ENCODE assay signal across 1 cellular context in the genomic region with DNA sequence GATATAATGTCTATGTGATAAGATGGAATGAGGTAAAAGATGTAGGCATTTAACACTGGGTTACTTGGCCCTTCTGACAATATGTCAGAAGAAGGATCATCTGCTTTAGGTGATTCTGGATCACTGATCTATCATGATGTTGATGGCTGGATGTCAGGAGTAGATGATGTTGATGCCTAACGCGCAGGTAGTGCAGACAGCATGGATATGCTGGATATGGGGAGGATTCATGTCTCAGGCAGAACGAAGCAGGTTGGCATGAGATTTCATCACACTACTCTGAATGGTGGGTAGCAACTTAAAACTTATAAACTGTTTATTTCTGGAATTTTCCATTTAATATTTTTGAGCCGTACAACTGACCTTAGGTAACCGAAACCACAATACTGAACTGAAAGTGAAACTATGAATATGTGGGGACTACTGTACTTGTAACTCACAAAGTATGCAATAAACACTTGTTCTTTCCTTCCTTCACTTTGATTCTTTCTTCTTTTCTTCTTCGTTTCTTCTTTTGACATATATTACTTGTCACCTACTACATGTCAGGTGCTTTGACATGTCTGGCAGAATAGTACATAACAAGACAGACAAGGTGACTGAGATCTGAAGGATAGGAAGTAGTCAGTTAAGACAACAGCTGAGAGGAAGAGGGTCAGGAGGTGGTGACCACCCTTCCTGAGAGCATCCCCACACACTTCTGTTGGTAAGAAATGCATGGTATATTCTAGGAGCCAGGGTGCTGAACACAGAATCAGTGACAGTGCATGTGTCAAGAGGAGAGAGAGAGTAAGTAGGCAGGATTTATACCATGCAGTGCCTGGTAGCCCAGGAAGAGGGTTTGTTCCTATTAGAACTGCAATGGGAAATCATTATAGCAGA.
TF ChIP-seq lines count a peak whose summit lies in the region.

No MANE protein-coding gene starts in this region.

TF ChIP-seq in SK-N-SH, 30 proteins besides CTCF, POLR2A, EP300 and RAD21 (continued from another document):
- TF ChIP-seq, protein P1, sequence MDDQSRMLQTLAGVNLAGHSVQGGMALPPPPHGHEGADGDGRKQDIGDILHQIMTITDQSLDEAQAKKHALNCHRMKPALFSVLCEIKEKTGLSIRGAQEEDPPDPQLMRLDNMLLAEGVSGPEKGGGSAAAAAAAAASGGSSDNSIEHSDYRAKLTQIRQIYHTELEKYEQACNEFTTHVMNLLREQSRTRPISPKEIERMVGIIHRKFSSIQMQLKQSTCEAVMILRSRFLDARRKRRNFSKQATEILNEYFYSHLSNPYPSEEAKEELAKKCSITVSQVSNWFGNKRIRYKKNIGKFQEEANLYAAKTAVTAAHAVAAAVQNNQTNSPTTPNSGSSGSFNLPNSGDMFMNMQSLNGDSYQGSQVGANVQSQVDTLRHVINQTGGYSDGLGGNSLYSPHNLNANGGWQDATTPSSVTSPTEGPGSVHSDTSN (IDR thresholded peaks at IDR 0.05): no peak
- TF ChIP-seq NRF1 (IDR thresholded peaks at IDR 0.05; ENCODE audit: low read depth, low read length) (no peak), TEAD4 (IDR thresholded peaks at IDR 0.05; ENCODE audit: borderline replicate concordance, insufficient read depth) (no peak), FOXM1 (IDR thresholded peaks at IDR 0.05; ENCODE audit: low read depth) (no peak), POLR2AphosphoS5 (IDR thresholded peaks at IDR 0.05; ENCODE audit: low read depth, low read length) (no peak), MEF2A (IDR thresholded peaks at IDR 0.05; ENCODE audit: borderline replicate concordance, low read depth) (no peak), FOXJ3 (CRISPR knock-in tag; IDR thresholded peaks at IDR 0.05) (no peak)
- TF ChIP-seq, protein P2, sequence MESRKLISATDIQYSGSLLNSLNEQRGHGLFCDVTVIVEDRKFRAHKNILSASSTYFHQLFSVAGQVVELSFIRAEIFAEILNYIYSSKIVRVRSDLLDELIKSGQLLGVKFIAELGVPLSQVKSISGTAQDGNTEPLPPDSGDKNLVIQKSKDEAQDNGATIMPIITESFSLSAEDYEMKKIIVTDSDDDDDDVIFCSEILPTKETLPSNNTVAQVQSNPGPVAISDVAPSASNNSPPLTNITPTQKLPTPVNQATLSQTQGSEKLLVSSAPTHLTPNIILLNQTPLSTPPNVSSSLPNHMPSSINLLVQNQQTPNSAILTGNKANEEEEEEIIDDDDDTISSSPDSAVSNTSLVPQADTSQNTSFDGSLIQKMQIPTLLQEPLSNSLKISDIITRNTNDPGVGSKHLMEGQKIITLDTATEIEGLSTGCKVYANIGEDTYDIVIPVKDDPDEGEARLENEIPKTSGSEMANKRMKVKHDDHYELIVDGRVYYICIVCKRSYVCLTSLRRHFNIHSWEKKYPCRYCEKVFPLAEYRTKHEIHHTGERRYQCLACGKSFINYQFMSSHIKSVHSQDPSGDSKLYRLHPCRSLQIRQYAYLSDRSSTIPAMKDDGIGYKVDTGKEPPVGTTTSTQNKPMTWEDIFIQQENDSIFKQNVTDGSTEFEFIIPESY (IDR thresholded peaks at IDR 0.05; ENCODE audit: borderline replicate concordance, low read depth): no peak
